30 cellular contexts compared by ENCODE assay signal in genomic region chr2:173761603-173762119, GRCh38.
"Had no signal": no experiment of that assay in that cellular context is flagged by ENCODE, and none has a peak within 500 bp of the region (broad histone marks: within the 10 kb centered on the region; RNA-seq: fewer than 3 reads in every experiment).

No MANE protein-coding gene starts in this region.

- H3K27me3 Mint-ChIP-seq: activated naive CD8-positive, alpha-beta T cell treated with anti-CD3 and anti-CD28 coated beads for 36 hours had no signal

- ATAC-seq: activated CD8-positive, alpha-beta T cell treated with anti-CD3 and anti-CD28 coated beads for 36 hours; activated T-cell treated with anti-CD3 and anti-CD28 coated beads, Interleukin-2, amount 50 U/mL, for 72 hours; activated T-helper 17 cell treated with anti-CD3 and anti-CD28 coated beads, Interleukin-2, amount 50 U/mL, for 72 hours had no signal

- H3K27ac Mint-ChIP-seq: activated CD8-positive, alpha-beta T cell treated with anti-CD3 and anti-CD28 coated beads for 36 hours; activated naive CD8-positive, alpha-beta T cell treated with anti-CD3 and anti-CD28 coated beads for 36 hours; activated T-cell treated with anti-CD3 and anti-CD28 coated beads, Interleukin-2, amount 50 U/mL, for 72 hours; activated T-helper 17 cell treated with anti-CD3 and anti-CD28 coated beads, Interleukin-2, amount 50 U/mL, for 72 hours had no signal

- H3K4me3 Mint-ChIP-seq: activated CD8-positive, alpha-beta T cell treated with anti-CD3 and anti-CD28 coated beads for 36 hours; activated naive CD8-positive, alpha-beta T cell treated with anti-CD3 and anti-CD28 coated beads for 36 hours; activated T-cell treated with anti-CD3 and anti-CD28 coated beads, Interleukin-2, amount 50 U/mL, for 72 hours; activated T-helper 17 cell treated with anti-CD3 and anti-CD28 coated beads, Interleukin-2, amount 50 U/mL, for 72 hours had no signal

- H3K4me1 Mint-ChIP-seq: activated naive CD8-positive, alpha-beta T cell treated with anti-CD3 and anti-CD28 coated beads for 36 hours; activated T-helper 17 cell treated with anti-CD3 and anti-CD28 coated beads, Interleukin-2, amount 50 U/mL, for 72 hours had no signal

- H3K27ac ChIP-seq: brain microvascular endothelial cell, VCaP had no signal

- H3K36me3 ChIP-seq: brain microvascular endothelial cell had no signal

- H3K36me3 Mint-ChIP-seq: activated naive CD8-positive, alpha-beta T cell treated with anti-CD3 and anti-CD28 coated beads for 36 hours had no signal

- H3K9me3 Mint-ChIP-seq: activated CD8-positive, alpha-beta T cell treated with anti-CD3 and anti-CD28 coated beads for 36 hours; activated naive CD8-positive, alpha-beta T cell treated with anti-CD3 and anti-CD28 coated beads for 36 hours; activated T-cell treated with anti-CD3 and anti-CD28 coated beads, Interleukin-2, amount 50 U/mL, for 72 hours; activated T-helper 17 cell treated with anti-CD3 and anti-CD28 coated beads, Interleukin-2, amount 50 U/mL, for 72 hours had no signal

- H3K27me3 ChIP-seq: brain microvascular endothelial cell had no signal

- DNase-seq: activated CD4-positive, alpha-beta T cell treated with anti-CD3 and anti-CD28 coated beads for 1 hour; activated CD4-positive, alpha-beta T cell treated with anti-CD3 and anti-CD28 coated beads for 48 hours; activated CD4-positive, alpha-beta T cell treated with anti-CD3 and anti-CD28 coated beads, Interleukin-2, amount 50 U/mL, for 4 hours; activated CD4-positive, CD25-positive, alpha-beta regulatory T cell; activated CD8-positive, alpha-beta T cell treated with anti-CD3 and anti-CD28 coated beads for 36 hours; activated effector memory CD4-positive, alpha-beta T cell treated with anti-CD3 and anti-CD28 coated beads, Interleukin-2, amount 50 U/mL, for 16 hours; activated naive CD4-positive, alpha-beta T cell; activated naive CD4-positive, alpha-beta T cell treated with anti-CD3 and anti-CD28 coated beads, Interleukin-2, amount 50 U/mL, for 16 hours; activated naive CD8-positive, alpha-beta T cell treated with anti-CD3 and anti-CD28 coated beads for 36 hours; activated T-cell treated with anti-CD3 and anti-CD28 coated beads, Interleukin-2, amount 50 U/mL, for 1 hour; activated T-cell treated with anti-CD3 and anti-CD28 coated beads, Interleukin-2, amount 50 U/mL, for 72 hours; amniotic stem cell; aorta; brain microvascular endothelial cell; central memory CD4-positive, alpha-beta T cell; Karpas-422; NCI-H1105; NCI-H1417 treated with DMSO at 0.1 percent for 48 hours; NCI-H187 treated with DMSO at 0.1 percent for 48 hours; NCI-H2081; NCI-H2171 treated with DMSO at 0.1 percent for 48 hours; NCI-H226; NCI-H524 treated with DMSO at 0.1 percent for 48 hours; Right ventricle myocardium superior; SW 1271; T-helper 1 cell; T-helper 2 cell; T-helper 9 cell had no signal
